8 cellular contexts compared by ENCODE assay signal in the genomic region with DNA sequence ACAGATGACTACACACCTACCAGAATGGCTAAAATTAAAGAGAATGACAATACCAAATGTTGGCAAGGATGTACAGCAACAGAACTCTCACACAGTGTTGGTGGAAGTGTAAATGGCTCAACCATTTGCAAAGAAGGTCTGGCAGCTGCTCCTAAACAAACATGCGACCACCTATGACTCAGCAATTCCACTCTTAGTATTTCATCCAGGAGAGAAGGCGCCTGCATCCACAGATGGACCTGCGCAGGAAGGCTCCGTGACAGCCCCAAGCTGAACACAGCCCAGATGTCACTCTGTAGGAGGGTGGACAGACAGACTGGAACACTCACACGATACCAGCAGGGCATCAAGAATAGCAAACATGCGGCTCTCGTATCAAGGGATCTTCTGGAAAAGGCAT. TPM values are rescaled to one million over a fixed set of nuclear protein-coding genes. Genes with fewer than 3 reads are reported as not detected.
A peak's percentile ranks its signal among the peaks of the same experiment; 100 is the strongest.
DNase-seq lines count a peak whose midpoint lies in the region; TF ChIP-seq lines count a peak whose summit lies in the region.

No MANE protein-coding gene starts in this region.

- no peak for TF ChIP-seq RAD21 in neural cell (conservative IDR thresholded peaks at IDR 0.05)

- in situ Hi-C loops in GM23248 (cut with MboI), result no loop called here

- no peak for TF ChIP-seq CTCF in neural cell (IDR thresholded peaks at IDR 0.05; ENCODE audit: poor library complexity, severe bottlenecking)

- H3K36me3 ChIP-seq in GM23248 (ENCODE audit: low read depth), result peaks cover 21% of the 10 kb centered on the region
- no peaks in the 10 kb centered on the region for H3K36me3 ChIP-seq in neural cell (ENCODE audit: insufficient read depth, low read length)
- H3K36me3 ChIP-seq in H7 (replicated peaks; ENCODE audit: control insufficient read depth, insufficient read depth, low read length), result peaks cover 8% of the 10 kb centered on the region

- H3K9me3 ChIP-seq in GM23248 (ENCODE audit: low read depth) (no peaks in the 10 kb centered on the region), neural cell (ENCODE audit: low read length) (no peaks in the 10 kb centered on the region)

- H4K20me1 ChIP-seq in GM23248 (ENCODE audit: insufficient read depth), result peaks cover 12% of the 10 kb centered on the region; the same call in 1 of the 2 replicates
- peaks cover 61% of the 10 kb centered on the region for H4K20me1 ChIP-seq in neural cell (ENCODE audit: insufficient read depth)

- peaks cover 63% of the 10 kb centered on the region for H3K4me1 ChIP-seq in GM23248 (ENCODE audit: insufficient read depth)

- H3K9ac ChIP-seq in GM23248 (no peak overlapping the region), neural cell (ENCODE audit: low read length) (no peak overlapping the region)

- H3K27ac ChIP-seq in GM23248, result peak overlapping the region; percentile 70
- H3K27ac ChIP-seq in neural cell (ENCODE audit: low read length), result no peak overlapping the region

- H3K79me2 ChIP-seq in GM23248 (ENCODE audit: insufficient read depth), result peaks cover 100% of the 10 kb centered on the region
- H3K79me2 ChIP-seq in neural cell (replicated peaks; ENCODE audit: insufficient read depth, low read length), result peaks cover 84% of the 10 kb centered on the region

- peak overlapping the region; percentile 16 for H3K4me2 ChIP-seq in GM23248 (ENCODE audit: unreplicated experiment)
- H3K4me2 ChIP-seq in neural cell (ENCODE audit: low read length), result no peak overlapping the region

- no peak overlapping the region; the same call in 1 of the 2 replicates for H3K4me3 ChIP-seq in GM23248
- peak overlapping the region; percentile 28 for H3K4me3 ChIP-seq in neural cell (ENCODE audit: low read length)
- no peak overlapping the region for H3K4me3 ChIP-seq in H7 (ENCODE audit: insufficient read depth, low read depth, low read length)

- no peaks in the 10 kb centered on the region for H3K9me2 ChIP-seq in GM23248 (ENCODE audit: insufficient read depth)
- no peaks in the 10 kb centered on the region for H3K9me2 ChIP-seq in neural cell (ENCODE audit: insufficient read depth, low read length)

- 69 to 72% methylated on average over 7 of the region's 7 CpGs for WGBS in GM23248 (ENCODE audit: low coverage in 1 of 2, low lambda C conversion rate in 2 of 2, missing lambda C conversion rate in 2 of 2), 2 experiments

- H3F3A ChIP-seq in GM23248 (ENCODE audit: insufficient read depth) (peaks cover 53% of the 10 kb centered on the region), neural cell (ENCODE audit: insufficient read depth, low read length, poor library complexity, severe bottlenecking) (no peaks in the 10 kb centered on the region)

- DNase-seq in GM23248 (peak; percentile 34), NCI-H226 (peak; percentile 1), cerebellar cortex (ENCODE audit: low spot score) (peak; percentile 36), H7 (no peak), NK-92 (lab: John Stamatoyannopoulos, UW; ENCODE audit: unreplicated experiment) (no peak), middle frontal gyrus (ENCODE audit: extremely low spot score, low spot score) (no peak), NCI-H2081 treated with DMSO at 0.1 percent for 48 hours (lab: John Stamatoyannopoulos, UW) (no peak)

- no peak overlapping the region for H2AFZ ChIP-seq in GM23248
- no peak overlapping the region for H2AFZ ChIP-seq in neural cell (ENCODE audit: low read depth, low read length)

- no peaks in the 10 kb centered on the region for H3K27me3 ChIP-seq in GM23248 (replicated peaks; ENCODE audit: insufficient read depth)
- no peaks in the 10 kb centered on the region for H3K27me3 ChIP-seq in neural cell (ENCODE audit: insufficient read depth, low read depth, low read length)
- no peaks in the 10 kb centered on the region for H3K27me3 ChIP-seq in H7 (ENCODE audit: control insufficient read depth, insufficient read depth, low read length)

- TF ChIP-seq EP300 in neural cell (conservative IDR thresholded peaks at IDR 0.05; ENCODE audit: poor library complexity, severe bottlenecking), result no peak

TF ChIP-seq in neural cell, 6 proteins besides CTCF, POLR2A, EP300 and RAD21:
- no peak for TF ChIP-seq POLR2AphosphoS5 (IDR thresholded peaks at IDR 0.05)
- TF ChIP-seq EZH2 (IDR thresholded peaks at IDR 0.05; ENCODE audit: borderline replicate concordance, insufficient read depth, low read length, poor library complexity, severe bottlenecking), result no peak
- TF ChIP-seq TAF1 (IDR thresholded peaks at IDR 0.05; ENCODE audit: low read depth), result no peak
- TF ChIP-seq MXI1 (conservative IDR thresholded peaks at IDR 0.05; ENCODE audit: poor library complexity, severe bottlenecking), result no peak
- TF ChIP-seq, protein P1, sequence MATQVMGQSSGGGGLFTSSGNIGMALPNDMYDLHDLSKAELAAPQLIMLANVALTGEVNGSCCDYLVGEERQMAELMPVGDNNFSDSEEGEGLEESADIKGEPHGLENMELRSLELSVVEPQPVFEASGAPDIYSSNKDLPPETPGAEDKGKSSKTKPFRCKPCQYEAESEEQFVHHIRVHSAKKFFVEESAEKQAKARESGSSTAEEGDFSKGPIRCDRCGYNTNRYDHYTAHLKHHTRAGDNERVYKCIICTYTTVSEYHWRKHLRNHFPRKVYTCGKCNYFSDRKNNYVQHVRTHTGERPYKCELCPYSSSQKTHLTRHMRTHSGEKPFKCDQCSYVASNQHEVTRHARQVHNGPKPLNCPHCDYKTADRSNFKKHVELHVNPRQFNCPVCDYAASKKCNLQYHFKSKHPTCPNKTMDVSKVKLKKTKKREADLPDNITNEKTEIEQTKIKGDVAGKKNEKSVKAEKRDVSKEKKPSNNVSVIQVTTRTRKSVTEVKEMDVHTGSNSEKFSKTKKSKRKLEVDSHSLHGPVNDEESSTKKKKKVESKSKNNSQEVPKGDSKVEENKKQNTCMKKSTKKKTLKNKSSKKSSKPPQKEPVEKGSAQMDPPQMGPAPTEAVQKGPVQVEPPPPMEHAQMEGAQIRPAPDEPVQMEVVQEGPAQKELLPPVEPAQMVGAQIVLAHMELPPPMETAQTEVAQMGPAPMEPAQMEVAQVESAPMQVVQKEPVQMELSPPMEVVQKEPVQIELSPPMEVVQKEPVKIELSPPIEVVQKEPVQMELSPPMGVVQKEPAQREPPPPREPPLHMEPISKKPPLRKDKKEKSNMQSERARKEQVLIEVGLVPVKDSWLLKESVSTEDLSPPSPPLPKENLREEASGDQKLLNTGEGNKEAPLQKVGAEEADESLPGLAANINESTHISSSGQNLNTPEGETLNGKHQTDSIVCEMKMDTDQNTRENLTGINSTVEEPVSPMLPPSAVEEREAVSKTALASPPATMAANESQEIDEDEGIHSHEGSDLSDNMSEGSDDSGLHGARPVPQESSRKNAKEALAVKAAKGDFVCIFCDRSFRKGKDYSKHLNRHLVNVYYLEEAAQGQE (IDR thresholded peaks at IDR 0.05; ENCODE audit: borderline replicate concordance), result no peak

RNA-seq across cellular contexts. Expression of gene PTTG1IP, which starts 6.7 kb away (rescaled TPM):
- 680 and 814 TPM in 2 replicates for total RNA-seq in GM23248 (2014; rRNA removed; shearing (Covaris generic))
- polyA plus RNA-seq in GM23248 (2016; fragmentation: Nextera tagmentation; extraction: Ambion mirVana) (676 and 703 TPM in 2 replicates), neural cell (152 and 170 TPM in 2 replicates)
- polyA minus RNA-seq in neural cell, result 118 and 119 TPM in 2 replicates
- 117 and 134 TPM in 2 replicates for total RNA-seq in H7 (2014; rRNA removed; shearing (Covaris generic))

RNA-seq across cellular contexts. Expression of gene SUMO3, which starts 48.9 kb away (rescaled TPM):
- total RNA-seq in GM23248 (2014; rRNA removed; shearing (Covaris generic)), result 97.3 and 110 TPM in 2 replicates
- polyA plus RNA-seq in GM23248 (2016; fragmentation: Nextera tagmentation; extraction: Ambion mirVana), result 178 TPM in 2 replicates
- 113 TPM in 2 replicates for polyA plus RNA-seq in neural cell
- polyA minus RNA-seq in neural cell, result 63.1 and 69.1 TPM in 2 replicates
- 80.8 and 91.1 TPM in 2 replicates for total RNA-seq in H7 (2014; rRNA removed; shearing (Covaris generic))

RNA-seq across cellular contexts. Expression of gene ITGB2, which starts 53.9 kb away (rescaled TPM):
- 1.3 and 2.1 TPM in 2 replicates for total RNA-seq in GM23248 (2014; rRNA removed; shearing (Covaris generic))
- polyA plus RNA-seq in GM23248 (2016; fragmentation: Nextera tagmentation; extraction: Ambion mirVana) (2.2 and 2.7 TPM in 2 replicates), neural cell (not detected in 2 replicates)
- not detected in 2 replicates for polyA minus RNA-seq in neural cell
- 1.4 and 2.4 TPM in 2 replicates for total RNA-seq in H7 (2014; rRNA removed; shearing (Covaris generic))

Comparison
In these comparisons a context has a peak if more than half of its experiments do, and no peak if none do; other contexts are left out.
1. DNase-seq: peak in GM23248 (single experiment), NCI-H226 (single experiment) and cerebellar cortex (single experiment); none in H7 (single experiment), NK-92 (single experiment), middle frontal gyrus (single experiment) and NCI-H2081 treated with DMSO at 0.1 percent for 48 hours (single experiment).